ENCODE assay signal across 13 cellular contexts in the genomic region with DNA sequence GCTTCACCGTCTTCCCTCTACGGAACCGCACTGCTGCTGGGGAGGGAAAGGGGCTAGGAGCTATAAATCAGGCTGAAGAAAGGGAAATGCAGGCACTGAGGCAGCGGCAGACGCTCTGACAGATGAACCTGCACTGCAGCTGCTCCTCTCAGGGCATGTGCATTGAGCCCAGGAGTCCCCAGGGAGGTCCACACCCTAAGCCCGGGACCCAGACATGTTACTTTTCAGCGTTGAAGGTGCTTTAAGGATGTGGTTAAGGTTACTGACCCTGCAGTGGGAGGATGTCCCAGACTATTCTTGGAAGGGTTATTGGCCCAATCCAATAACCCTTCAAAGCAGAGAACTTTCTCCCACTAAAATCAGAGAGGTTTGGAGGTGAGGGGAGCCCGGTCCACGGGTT.
A peak's percentile ranks its signal among the peaks of the same experiment; 100 is the strongest.
DNase-seq lines count a peak whose midpoint lies in the region; ATAC-seq and TF ChIP-seq lines count a peak whose summit lies in the region.
"Had no signal": no experiment of that assay in that cellular context is flagged by ENCODE, and none has a peak within 500 bp of the region (broad histone marks: within the 10 kb centered on the region; RNA-seq: fewer than 3 reads in every experiment).

No MANE protein-coding gene starts in this region.

- H3K4me1 Mint-ChIP-seq in naive B cell (peaks cover 38 to 59% (median 42%) of the 10 kb centered on the region in 3 donors), Calu3 (ENCODE audit: low read depth, unreplicated experiment) (no peaks in the 10 kb centered on the region)
- H3K4me1 Mint-ChIP-seq in T-helper 2 cell treated with Interferon-gamma antibody and Interleukin-4, amounts not matched to agents 5 μg/mL and 100 μg/mL, for 36 hours (ENCODE audit: low read depth), result no peaks in the 10 kb centered on the region

- BruUV-seq in Calu3 (replicated peaks; lab: Mats Ljungman, UMichigan), result no TSS peak

- CTCF ChIA-PET in Calu3 (lab: Charles Lee), result no interaction called here

- H3K9me3 Mint-ChIP-seq in naive B cell (no peaks in the 10 kb centered on the region), Calu3 (ENCODE audit: low read depth, unreplicated experiment) (peaks cover 15% of the 10 kb centered on the region)
- no peaks in the 10 kb centered on the region for H3K9me3 Mint-ChIP-seq in T-helper 2 cell treated with Interferon-gamma antibody and Interleukin-4, amounts not matched to agents 5 μg/mL and 100 μg/mL, for 36 hours

- intact Hi-C loops in Calu3 (cut with micrococcal nuclease; ENCODE audit: unreplicated experiment), result no loop called here

- peak overlapping the region; percentile 32 to 88 (median 80) for H3K4me3 Mint-ChIP-seq in naive B cell
- no peak overlapping the region for H3K4me3 Mint-ChIP-seq in T-helper 2 cell treated with Interferon-gamma antibody and Interleukin-4, amounts not matched to agents 5 μg/mL and 100 μg/mL, for 36 hours
- no peak overlapping the region for H3K4me3 Mint-ChIP-seq in Calu3 (ENCODE audit: low read depth, unreplicated experiment)

- no peak for TF ChIP-seq CTCF in Calu3 (IDR thresholded peaks at IDR 0.05; ENCODE audit: unreplicated experiment)

- DNase-seq in naive B cell (peak; percentile 85), Calu3 (no peak)
- no peak for DNase-seq in activated effector memory CD4-positive, alpha-beta T cell treated with anti-CD3 and anti-CD28 coated beads, Interleukin-2, amount 50 U/mL, for 16 hours
- no peak for DNase-seq in T-helper 2 cell treated with Interferon-gamma antibody and Interleukin-4, amounts not matched to agents 5 μg/mL and 100 μg/mL, for 36 hours (ENCODE audit: low spot score)
- DNase-seq: amygdala; GM23248; KBM-7; SK-N-SH; stimulated activated CD4-positive, alpha-beta T cell treated with anti-CD3 and anti-CD28 coated beads, Interleukin-15, amount 100 ng/mL, for 24 hours had no signal

- H3K27me3 Mint-ChIP-seq in naive B cell (peaks cover 20 to 31% (median 24%) of the 10 kb centered on the region in 3 donors), Calu3 (ENCODE audit: unreplicated experiment) (peaks cover 43% of the 10 kb centered on the region)
- H3K27me3 Mint-ChIP-seq in T-helper 2 cell treated with Interferon-gamma antibody and Interleukin-4, amounts not matched to agents 5 μg/mL and 100 μg/mL, for 36 hours (ENCODE audit: low read depth), result peaks cover 6% of the 10 kb centered on the region

- peaks cover 0 to 11% of the 10 kb centered on the region in 2 donors for H3K36me3 Mint-ChIP-seq in naive B cell
- no peaks in the 10 kb centered on the region for H3K36me3 Mint-ChIP-seq in T-helper 2 cell treated with Interferon-gamma antibody and Interleukin-4, amounts not matched to agents 5 μg/mL and 100 μg/mL, for 36 hours (ENCODE audit: low read depth)
- H3K36me3 Mint-ChIP-seq in Calu3 (ENCODE audit: insufficient read depth, unreplicated experiment), result no peaks in the 10 kb centered on the region

- peak; percentile 44 for ATAC-seq in GM18858 (IDR thresholded peaks at IDR 0.05; ENCODE audit: unreplicated experiment)
- peak; percentile 91 for ATAC-seq in GM21529 (IDR thresholded peaks at IDR 0.05; ENCODE audit: unreplicated experiment)
- peak; percentile 86 for ATAC-seq in HG03378 (IDR thresholded peaks at IDR 0.05; ENCODE audit: unreplicated experiment)
- ATAC-seq in naive B cell (ENCODE audit: low read depth in 2 of 2), result peak; percentile 92 to 93
- ATAC-seq in HG02973 (IDR thresholded peaks at IDR 0.05; ENCODE audit: unreplicated experiment), result no peak

- H3K27ac Mint-ChIP-seq in naive B cell (peak overlapping the region; percentile 1 to 98 (median 97)), Calu3 (ENCODE audit: unreplicated experiment) (no peak overlapping the region)
- no peak overlapping the region for H3K27ac Mint-ChIP-seq in T-helper 2 cell treated with Interferon-gamma antibody and Interleukin-4, amounts not matched to agents 5 μg/mL and 100 μg/mL, for 36 hours

Comparison
In these comparisons a context has a peak if more than half of its experiments do, and no peak if none do; other contexts are left out.
1. H3K27ac Mint-ChIP-seq: peak in naive B cell (6 of 6); none in T-helper 2 cell treated with Interferon-gamma antibody and Interleukin-4, amounts not matched to agents 5 μg/mL and 100 μg/mL, for 36 hours (single experiment) and Calu3 (single experiment).
2. H3K4me3 Mint-ChIP-seq: peak in naive B cell (8 of 8); none in T-helper 2 cell treated with Interferon-gamma antibody and Interleukin-4, amounts not matched to agents 5 μg/mL and 100 μg/mL, for 36 hours (single experiment) and Calu3 (single experiment).